Comparison of ENCODE assay signal across 8 cellular contexts in genomic region chr22:20298803-20299735, GRCh38. TPM values are rescaled to one million over a fixed set of nuclear protein-coding genes. Genes with fewer than 3 reads are reported as not detected.
A peak's percentile ranks its signal among the peaks of the same experiment; 100 is the strongest.
DNase-seq lines count a peak whose midpoint lies in the region; ATAC-seq and TF ChIP-seq lines count a peak whose summit lies in the region.

No MANE protein-coding gene starts in this region.

- POLR2A ChIA-PET in activated CD8-positive, alpha-beta T cell treated with anti-CD3 and anti-CD28 coated beads, Interleukin-2, amount 10 ng/mL, durations not matched to agents 7 days and 5 days (lab: Charles Lee), result no interaction called here

- peak overlapping the region; percentile 48 for H3K4me3 ChIP-seq in GM06990 (replicated peaks; ENCODE audit: low read depth, low read length)

- no peaks in the 10 kb centered on the region; the same call in 1 of the 2 replicates for H3K27me3 ChIP-seq in GM06990 (replicated peaks; ENCODE audit: control insufficient read depth, insufficient read depth, low read length)

- H3K27ac Mint-ChIP-seq in activated CD8-positive, alpha-beta T cell treated with anti-CD3 and anti-CD28 coated beads, Interleukin-2, amount 10 ng/mL, durations not matched to agents 7 days and 5 days, result no peak overlapping the region
- peak overlapping the region; percentile 20 for H3K27ac Mint-ChIP-seq in memory B cell

- peaks cover 17% of the 10 kb centered on the region for H3K27me3 Mint-ChIP-seq in activated CD8-positive, alpha-beta T cell treated with anti-CD3 and anti-CD28 coated beads, Interleukin-2, amount 10 ng/mL, durations not matched to agents 7 days and 5 days (ENCODE audit: low read depth)
- H3K27me3 Mint-ChIP-seq in memory B cell, result no peaks in the 10 kb centered on the region

- H3K4me3 Mint-ChIP-seq in activated CD8-positive, alpha-beta T cell treated with anti-CD3 and anti-CD28 coated beads, Interleukin-2, amount 10 ng/mL, durations not matched to agents 7 days and 5 days, result peak overlapping the region; percentile 75
- H3K4me3 Mint-ChIP-seq in memory B cell, result peak overlapping the region; percentile 86

- no peaks in the 10 kb centered on the region for H3K36me3 ChIP-seq in GM06990 (ENCODE audit: control insufficient read depth, insufficient read depth, low read length)

- no peaks in the 10 kb centered on the region for H3K36me3 Mint-ChIP-seq in activated CD8-positive, alpha-beta T cell treated with anti-CD3 and anti-CD28 coated beads, Interleukin-2, amount 10 ng/mL, durations not matched to agents 7 days and 5 days (ENCODE audit: low read depth)
- no peaks in the 10 kb centered on the region for H3K36me3 Mint-ChIP-seq in memory B cell

- ATAC-seq in HG03196 (IDR thresholded peaks at IDR 0.05; ENCODE audit: unreplicated experiment), result peak; percentile 54
- ATAC-seq in activated CD8-positive, alpha-beta T cell treated with anti-CD3 and anti-CD28 coated beads, Interleukin-2, amount 10 ng/mL, durations not matched to agents 7 days and 5 days, result peak; percentile 93
- peak; percentile 85 for ATAC-seq in memory B cell (ENCODE audit: low read depth)
- no peak for ATAC-seq in HG03108 (IDR thresholded peaks at IDR 0.05; ENCODE audit: unreplicated experiment)

- peaks cover 6% of the 10 kb centered on the region for H3K4me1 Mint-ChIP-seq in activated CD8-positive, alpha-beta T cell treated with anti-CD3 and anti-CD28 coated beads, Interleukin-2, amount 10 ng/mL, durations not matched to agents 7 days and 5 days (ENCODE audit: low read depth)
- peaks cover 7% of the 10 kb centered on the region for H3K4me1 Mint-ChIP-seq in memory B cell

- TF ChIP-seq CTCF in GM06990 (IDR thresholded peaks at IDR 0.05; ENCODE audit: insufficient read depth, low read length, poor library complexity, severe bottlenecking), result no peak

- DNase-seq in GM06990 (ENCODE audit: extremely low read depth, insufficient read length), result peak; percentile 82
- peak; percentile 70 for DNase-seq in NCI-H774 (lab: John Stamatoyannopoulos, UW)
- peak; percentile 91 for DNase-seq in activated CD8-positive, alpha-beta T cell treated with anti-CD3 and anti-CD28 coated beads, Interleukin-2, amount 10 ng/mL, durations not matched to agents 7 days and 5 days
- peak; percentile 86 for DNase-seq in effector CD8-positive, alpha-beta T cell (lab: John Stamatoyannopoulos, UW)
- DNase-seq in memory B cell (ENCODE audit: low spot score in 2 of 2), result peak; percentile 82 to 83
- peak; percentile 82 for DNase-seq in stimulated activated CD8-positive, alpha-beta memory T cell treated with anti-CD3 and anti-CD28 coated beads, Interleukin-12 subunit alpha, Interleukin-12 subunit beta, amount 100 ng/mL, for 1 hour (ENCODE audit: low read depth)

- CTCF ChIA-PET in activated CD8-positive, alpha-beta T cell treated with anti-CD3 and anti-CD28 coated beads, Interleukin-2, amount 10 ng/mL, durations not matched to agents 7 days and 5 days (lab: Charles Lee), result no interaction called here

- H3K9me3 Mint-ChIP-seq in activated CD8-positive, alpha-beta T cell treated with anti-CD3 and anti-CD28 coated beads, Interleukin-2, amount 10 ng/mL, durations not matched to agents 7 days and 5 days (ENCODE audit: insufficient read depth), result no peaks in the 10 kb centered on the region
- no peaks in the 10 kb centered on the region for H3K9me3 Mint-ChIP-seq in memory B cell

RNA-seq across cellular contexts. Expression of gene DGCR6L, which starts 20.8 kb away (rescaled TPM):
- 10 to 100 TPM; 50.4 to 56.3 TPM for total RNA-seq in activated CD8-positive, alpha-beta T cell treated with anti-CD3 and anti-CD28 coated beads, Interleukin-2, amount 10 ng/mL, durations not matched to agents 7 days and 5 days

RNA-seq across cellular contexts. Expression of gene RTN4R, which starts 31.0 kb away (rescaled TPM):
- total RNA-seq in activated CD8-positive, alpha-beta T cell treated with anti-CD3 and anti-CD28 coated beads, Interleukin-2, amount 10 ng/mL, durations not matched to agents 7 days and 5 days, result 1 to 10 TPM; 3.7 to 3.8 TPM
